9 cellular contexts compared by ENCODE assay signal in the genomic region with DNA sequence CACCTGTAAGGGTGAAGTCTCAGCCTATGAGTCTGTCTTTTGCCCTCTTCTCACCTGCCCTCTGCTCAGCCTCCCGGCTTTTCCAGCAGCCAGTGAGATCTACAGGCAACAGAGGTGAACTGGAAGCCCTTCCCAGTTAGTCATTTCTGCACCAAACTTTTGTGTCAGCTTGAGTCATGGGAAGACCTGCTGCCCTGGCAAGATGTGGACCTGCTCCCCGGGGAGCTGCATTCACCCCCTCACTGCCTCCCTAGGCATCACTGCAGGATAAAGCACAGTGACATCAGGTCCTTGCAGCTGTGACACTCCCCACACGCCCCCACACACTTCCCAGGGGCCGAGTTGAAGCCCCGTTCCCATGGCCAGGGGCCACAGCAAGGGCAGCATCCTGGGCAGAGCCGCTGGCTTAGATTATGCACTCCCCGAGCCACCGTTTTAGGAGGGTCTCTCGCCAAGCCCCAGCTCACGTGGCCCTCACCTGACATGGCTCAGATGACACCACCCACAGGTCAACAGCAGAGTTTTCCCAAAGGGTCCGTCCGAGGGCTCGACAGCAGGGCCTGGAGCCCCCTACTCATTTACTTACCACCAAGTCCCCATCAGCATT. TPM values are rescaled to one million over a fixed set of nuclear protein-coding genes. Genes with fewer than 3 reads are reported as not detected.
DNase-seq lines count a peak whose midpoint lies in the region; ATAC-seq, FAIRE-seq and TF ChIP-seq lines count a peak whose summit lies in the region.
"Had no signal": no experiment of that assay in that cellular context is flagged by ENCODE, and none has a peak within 500 bp of the region (broad histone marks: within the 10 kb centered on the region; RNA-seq: fewer than 3 reads in every experiment).

No MANE protein-coding gene starts in this region.

- H3K4me3 Mint-ChIP-seq in activated T-helper 1 cell treated with anti-CD3 and anti-CD28 coated beads, Interleukin-12 subunit alpha, Interleukin-12 subunit beta, Interleukin-2, Interleukin-4 antibody, amounts not matched to agents 30 ng/mL and 10 ng/mL and 1 ng/mL, durations not matched to agents 14 hours and 24 hours and 36 hours = no peak overlapping the region
- H3K4me3 Mint-ChIP-seq: T-helper 17 cell had no signal

- H4K20me1 ChIP-seq in Karpas-422 (ENCODE audit: insufficient read depth, low read depth, low read length) = peaks cover 19% of the 10 kb centered on the region

- H3K4me1 ChIP-seq in Karpas-422 (ENCODE audit: low read length) (peaks cover 79% of the 10 kb centered on the region), lung (ENCODE audit: control insufficient read depth in 2 of 2, insufficient read depth in 2 of 2, low read length in 2 of 2) (peaks cover 5 to 18% of the 10 kb centered on the region in 2 donors), upper lobe of left lung (peaks cover 43 to 73% (median 46%) of the 10 kb centered on the region in 4 donors)

- H3K27me3 Mint-ChIP-seq in activated T-helper 1 cell treated with anti-CD3 and anti-CD28 coated beads, Interleukin-12 subunit alpha, Interleukin-12 subunit beta, Interleukin-2, Interleukin-4 antibody, amounts not matched to agents 30 ng/mL and 10 ng/mL and 1 ng/mL, durations not matched to agents 14 hours and 24 hours and 36 hours (ENCODE audit: insufficient read depth) = peaks cover 5% of the 10 kb centered on the region

- H3K9me2 ChIP-seq in Karpas-422 (replicated peaks; ENCODE audit: insufficient read depth, low read length) = no peaks in the 10 kb centered on the region

- FAIRE-seq in bronchial epithelial cell (lab: Jason Lieb, UNC) = peak; percentile 73
- FAIRE-seq: colon had no signal

- 74 to 83% methylated on average over 13 of the region's 13 CpGs for WGBS in lung, 2 donors
- 78 to 100% methylated on average over 1 to 13 of the region's 13 CpGs for WGBS in upper lobe of left lung, 2 donors

- no peaks in the 10 kb centered on the region for H3K4me1 Mint-ChIP-seq in activated T-helper 1 cell treated with anti-CD3 and anti-CD28 coated beads, Interleukin-12 subunit alpha, Interleukin-12 subunit beta, Interleukin-2, Interleukin-4 antibody, amounts not matched to agents 30 ng/mL and 10 ng/mL and 1 ng/mL, durations not matched to agents 14 hours and 24 hours and 36 hours (ENCODE audit: low read depth)

- H3K36me3 Mint-ChIP-seq in activated T-helper 1 cell treated with anti-CD3 and anti-CD28 coated beads, Interleukin-12 subunit alpha, Interleukin-12 subunit beta, Interleukin-2, Interleukin-4 antibody, amounts not matched to agents 30 ng/mL and 10 ng/mL and 1 ng/mL, durations not matched to agents 14 hours and 24 hours and 36 hours (ENCODE audit: low read depth) = no peaks in the 10 kb centered on the region

- DNase-seq in Karpas-422 (no peak), bronchial epithelial cell (ENCODE audit: low read depth) (peak; percentile 86), lung (ENCODE audit: low spot score) (no peak), upper lobe of left lung (no peak), NCI-H1105 (lab: John Stamatoyannopoulos, UW) (no peak)
- DNase-seq in activated T-helper 1 cell treated with anti-CD3 and anti-CD28 coated beads, Interleukin-12 subunit alpha, Interleukin-12 subunit beta, Interleukin-2, Interleukin-4 antibody, amounts not matched to agents 30 ng/mL and 10 ng/mL and 1 ng/mL, durations not matched to agents 14 hours and 24 hours and 36 hours (ENCODE audit: low spot score) = no peak

- TF ChIP-seq CTCF in bronchial epithelial cell (IDR thresholded peaks at IDR 0.05; ENCODE audit: insufficient read depth, low read length, severe bottlenecking) (no peak), lung (IDR thresholded peaks at IDR 0.05; ENCODE audit: control extremely low read depth, extremely low read depth) (no peak), upper lobe of left lung (IDR thresholded peaks at IDR 0.05) (no peak)

- H3K36me3 ChIP-seq in Karpas-422 (ENCODE audit: insufficient read depth, low read length) (no peaks in the 10 kb centered on the region), bronchial epithelial cell (ENCODE audit: control insufficient read depth, insufficient read depth, low read length) (no peaks in the 10 kb centered on the region), lung (ENCODE audit: control insufficient read depth in 2 of 2, insufficient read depth in 2 of 2, low read length in 2 of 2) (no peaks in the 10 kb centered on the region), upper lobe of left lung (no peaks in the 10 kb centered on the region)

- H3K9me3 ChIP-seq in Karpas-422 (ENCODE audit: low read length) = no peaks in the 10 kb centered on the region
- H3K9me3 ChIP-seq in lung (ENCODE audit: control insufficient read depth in 2 of 2, insufficient read depth in 1 of 2, low read length in 1 of 2) = no peaks in the 10 kb centered on the region
- no peaks in the 10 kb centered on the region for H3K9me3 ChIP-seq in upper lobe of left lung

- H3K9ac ChIP-seq in Karpas-422 (ENCODE audit: low read length) = peak overlapping the region; percentile 60

- peak overlapping the region; percentile 49; the same call in 1 of the 2 replicates for H3K4me3 ChIP-seq in Karpas-422 (ENCODE audit: low read length)
- no peak overlapping the region for H3K4me3 ChIP-seq in bronchial epithelial cell (ENCODE audit: low read depth, low read length)
- H3K4me3 ChIP-seq in lung = no peak overlapping the region
- H3K4me3 ChIP-seq in upper lobe of left lung = peak overlapping the region in 3 of 4 donors; percentile 30 to 50 (median 38)

- no peak overlapping the region for H3K27ac Mint-ChIP-seq in activated T-helper 1 cell treated with anti-CD3 and anti-CD28 coated beads, Interleukin-12 subunit alpha, Interleukin-12 subunit beta, Interleukin-2, Interleukin-4 antibody, amounts not matched to agents 30 ng/mL and 10 ng/mL and 1 ng/mL, durations not matched to agents 14 hours and 24 hours and 36 hours
- H3K27ac Mint-ChIP-seq: T-helper 17 cell had no signal

- peaks cover 31% of the 10 kb centered on the region for H3K79me2 ChIP-seq in Karpas-422 (ENCODE audit: low read length)

- TF ChIP-seq EP300 in upper lobe of left lung (IDR thresholded peaks at IDR 0.05) = no peak

- intact Hi-C loops in activated T-helper 1 cell treated with anti-CD3 and anti-CD28 coated beads, Interleukin-12 subunit alpha, Interleukin-12 subunit beta, Interleukin-2, Interleukin-4 antibody, amounts not matched to agents 30 ng/mL and 10 ng/mL and 1 ng/mL, durations not matched to agents 14 hours and 24 hours and 36 hours (cut with micrococcal nuclease) = no loop called here

- no peaks in the 10 kb centered on the region for H3K9me3 Mint-ChIP-seq in activated T-helper 1 cell treated with anti-CD3 and anti-CD28 coated beads, Interleukin-12 subunit alpha, Interleukin-12 subunit beta, Interleukin-2, Interleukin-4 antibody, amounts not matched to agents 30 ng/mL and 10 ng/mL and 1 ng/mL, durations not matched to agents 14 hours and 24 hours and 36 hours

- H3K27me3 ChIP-seq in Karpas-422 (ENCODE audit: low read length) = no peaks in the 10 kb centered on the region
- H3K27me3 ChIP-seq in bronchial epithelial cell (ENCODE audit: control insufficient read depth, insufficient read depth, low read length) = peaks cover 8% of the 10 kb centered on the region
- no peaks in the 10 kb centered on the region for H3K27me3 ChIP-seq in lung (ENCODE audit: control insufficient read depth, insufficient read depth)
- H3K27me3 ChIP-seq in upper lobe of left lung = no peaks in the 10 kb centered on the region

- peak overlapping the region; percentile 55 for H3K4me2 ChIP-seq in Karpas-422 (ENCODE audit: low read depth, low read length, poor library complexity, severe bottlenecking)

- H2AFZ ChIP-seq in Karpas-422 (ENCODE audit: low read length) = no peak overlapping the region

- H3K27ac ChIP-seq in Karpas-422 (ENCODE audit: low read length) = peak overlapping the region; percentile 83
- H3K27ac ChIP-seq in lung (ENCODE audit: low read depth in 1 of 2, low read length in 1 of 2) = peak overlapping the region; percentile 28 to 62
- peak overlapping the region; percentile 48 to 81 (median 80) for H3K27ac ChIP-seq in upper lobe of left lung

- no peak for ATAC-seq in lung (ENCODE audit: insufficient read depth, low FRiP score)
- ATAC-seq in upper lobe of left lung (ENCODE audit: low FRiP score in 2 of 2) = no peak
- no peak for ATAC-seq in GM19467 (IDR thresholded peaks at IDR 0.05; ENCODE audit: unreplicated experiment)

- TF ChIP-seq POLR2A in upper lobe of left lung (IDR thresholded peaks at IDR 0.05) = no peak

RNA-seq across cellular contexts. Expression of a gene that starts 6.5 kb away (rescaled TPM):
- 113 and 165 TPM in 2 replicates for total RNA-seq in Karpas-422 (2014; rRNA removed; shearing (Covaris generic); ENCODE audit: low replicate concordance)
- total RNA-seq in bronchial epithelial cell (18.7 and 39.3 TPM in 2 replicates), lung (100 to 1,000 TPM in 1 of 2 donors, 10 to 100 TPM in 1; 54.8 to 187 TPM), upper lobe of left lung (100 to 1,000 TPM; 117 to 645 (median 206) TPM)
- polyA plus RNA-seq in lung = 10 to 100 TPM; 69.5 to 71.0 TPM
- 58.4 and 66.7 TPM in 2 replicates for total RNA-seq in activated T-helper 1 cell treated with anti-CD3 and anti-CD28 coated beads, Interleukin-12 subunit alpha, Interleukin-12 subunit beta, Interleukin-2, Interleukin-4 antibody, amounts not matched to agents 30 ng/mL and 10 ng/mL and 1 ng/mL, durations not matched to agents 14 hours and 24 hours and 36 hours

Comparison
In these comparisons a context has a peak if more than half of its experiments do, and no peak if none do; other contexts are left out.
1. H3K4me3 ChIP-seq: peak in Karpas-422 (single experiment) and upper lobe of left lung (3 of 4); none in bronchial epithelial cell (single experiment) and lung (single experiment).
2. Peak in every context shown above with its lines, with median percentiles within 50 percentile points of each other: H3K27ac ChIP-seq.